In the genomic region with DNA sequence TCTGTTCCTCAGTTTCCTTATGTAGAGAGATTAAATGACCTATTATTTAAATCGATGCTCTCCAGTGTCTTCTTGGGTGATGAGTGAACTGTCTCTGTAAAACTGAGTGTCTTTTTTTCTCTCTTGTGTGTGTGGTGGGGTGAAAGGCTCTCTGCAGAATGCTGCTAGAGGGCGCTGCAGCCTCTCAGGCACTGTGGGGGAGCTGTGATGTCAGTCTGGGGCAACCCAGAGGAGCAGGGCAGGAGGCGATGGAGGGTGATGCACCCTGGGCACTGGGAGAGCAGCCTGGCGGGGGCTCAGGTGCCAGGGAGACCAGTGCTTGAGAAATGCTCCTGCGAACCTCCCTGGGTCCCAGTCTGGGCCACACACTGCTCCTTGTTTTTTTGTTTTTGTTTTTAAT, we compare ENCODE assay signal across 1 cellular context.
TF ChIP-seq lines count a peak whose summit lies in the region.

No MANE protein-coding gene starts in this region.

TF ChIP-seq in GM23338, 12 proteins besides CTCF, POLR2A, EP300 and RAD21 (continued from another document):
- TF ChIP-seq, protein P1, sequence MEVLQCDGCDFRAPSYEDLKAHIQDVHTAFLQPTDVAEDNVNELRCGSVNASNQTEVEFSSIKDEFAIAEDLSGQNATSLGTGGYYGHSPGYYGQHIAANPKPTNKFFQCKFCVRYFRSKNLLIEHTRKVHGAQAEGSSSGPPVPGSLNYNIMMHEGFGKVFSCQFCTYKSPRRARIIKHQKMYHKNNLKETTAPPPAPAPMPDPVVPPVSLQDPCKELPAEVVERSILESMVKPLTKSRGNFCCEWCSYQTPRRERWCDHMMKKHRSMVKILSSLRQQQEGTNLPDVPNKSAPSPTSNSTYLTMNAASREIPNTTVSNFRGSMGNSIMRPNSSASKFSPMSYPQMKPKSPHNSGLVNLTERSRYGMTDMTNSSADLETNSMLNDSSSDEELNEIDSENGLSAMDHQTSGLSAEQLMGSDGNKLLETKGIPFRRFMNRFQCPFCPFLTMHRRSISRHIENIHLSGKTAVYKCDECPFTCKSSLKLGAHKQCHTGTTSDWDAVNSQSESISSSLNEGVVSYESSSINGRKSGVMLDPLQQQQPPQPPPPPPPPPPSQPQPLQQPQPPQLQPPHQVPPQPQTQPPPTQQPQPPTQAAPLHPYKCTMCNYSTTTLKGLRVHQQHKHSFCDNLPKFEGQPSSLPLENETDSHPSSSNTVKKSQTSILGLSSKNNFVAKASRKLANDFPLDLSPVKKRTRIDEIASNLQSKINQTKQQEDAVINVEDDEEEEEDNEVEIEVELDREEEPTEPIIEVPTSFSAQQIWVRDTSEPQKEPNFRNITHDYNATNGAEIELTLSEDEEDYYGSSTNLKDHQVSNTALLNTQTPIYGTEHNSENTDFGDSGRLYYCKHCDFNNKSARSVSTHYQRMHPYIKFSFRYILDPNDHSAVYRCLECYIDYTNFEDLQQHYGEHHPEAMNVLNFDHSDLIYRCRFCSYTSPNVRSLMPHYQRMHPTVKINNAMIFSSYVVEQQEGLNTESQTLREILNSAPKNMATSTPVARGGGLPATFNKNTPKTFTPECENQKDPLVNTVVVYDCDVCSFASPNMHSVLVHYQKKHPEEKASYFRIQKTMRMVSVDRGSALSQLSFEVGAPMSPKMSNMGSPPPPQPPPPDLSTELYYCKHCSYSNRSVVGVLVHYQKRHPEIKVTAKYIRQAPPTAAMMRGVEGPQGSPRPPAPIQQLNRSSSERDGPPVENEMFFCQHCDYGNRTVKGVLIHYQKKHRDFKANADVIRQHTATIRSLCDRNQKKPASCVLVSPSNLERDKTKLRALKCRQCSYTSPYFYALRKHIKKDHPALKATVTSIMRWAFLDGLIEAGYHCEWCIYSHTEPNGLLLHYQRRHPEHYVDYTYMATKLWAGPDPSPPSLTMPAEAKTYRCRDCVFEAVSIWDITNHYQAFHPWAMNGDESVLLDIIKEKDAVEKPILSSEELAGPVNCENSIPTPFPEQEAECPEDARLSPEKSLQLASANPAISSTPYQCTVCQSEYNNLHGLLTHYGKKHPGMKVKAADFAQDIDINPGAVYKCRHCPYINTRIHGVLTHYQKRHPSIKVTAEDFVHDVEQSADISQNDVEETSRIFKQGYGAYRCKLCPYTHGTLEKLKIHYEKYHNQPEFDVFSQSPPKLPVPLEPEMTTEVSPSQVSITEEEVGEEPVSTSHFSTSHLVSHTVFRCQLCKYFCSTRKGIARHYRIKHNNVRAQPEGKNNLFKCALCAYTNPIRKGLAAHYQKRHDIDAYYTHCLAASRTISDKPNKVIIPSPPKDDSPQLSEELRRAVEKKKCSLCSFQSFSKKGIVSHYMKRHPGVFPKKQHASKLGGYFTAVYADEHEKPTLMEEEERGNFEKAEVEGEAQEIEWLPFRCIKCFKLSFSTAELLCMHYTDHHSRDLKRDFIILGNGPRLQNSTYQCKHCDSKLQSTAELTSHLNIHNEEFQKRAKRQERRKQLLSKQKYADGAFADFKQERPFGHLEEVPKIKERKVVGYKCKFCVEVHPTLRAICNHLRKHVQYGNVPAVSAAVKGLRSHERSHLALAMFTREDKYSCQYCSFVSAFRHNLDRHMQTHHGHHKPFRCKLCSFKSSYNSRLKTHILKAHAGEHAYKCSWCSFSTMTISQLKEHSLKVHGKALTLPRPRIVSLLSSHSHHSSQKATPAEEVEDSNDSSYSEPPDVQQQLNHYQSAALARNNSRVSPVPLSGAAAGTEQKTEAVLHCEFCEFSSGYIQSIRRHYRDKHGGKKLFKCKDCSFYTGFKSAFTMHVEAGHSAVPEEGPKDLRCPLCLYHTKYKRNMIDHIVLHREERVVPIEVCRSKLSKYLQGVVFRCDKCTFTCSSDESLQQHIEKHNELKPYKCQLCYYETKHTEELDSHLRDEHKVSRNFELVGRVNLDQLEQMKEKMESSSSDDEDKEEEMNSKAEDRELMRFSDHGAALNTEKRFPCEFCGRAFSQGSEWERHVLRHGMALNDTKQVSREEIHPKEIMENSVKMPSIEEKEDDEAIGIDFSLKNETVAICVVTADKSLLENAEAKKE (CRISPR knock-in tag; IDR thresholded peaks at IDR 0.05) = no peak
- TF ChIP-seq POLR2AphosphoS5 (IDR thresholded peaks at IDR 0.05; ENCODE audit: low read depth) (no peak), STAT1 (IDR thresholded peaks at IDR 0.05; ENCODE audit: unreplicated experiment) (no peak), JUNB (IDR thresholded peaks at IDR 0.05; ENCODE audit: unreplicated experiment) (no peak), CREB1 (CRISPR knock-in tag; IDR thresholded peaks at IDR 0.05; ENCODE audit: low read depth) (no peak)
TF ChIP-seq in GM23338: peak in this region for 0.
